Comparison of ENCODE assay signal across 14 cellular contexts in the genomic region with DNA sequence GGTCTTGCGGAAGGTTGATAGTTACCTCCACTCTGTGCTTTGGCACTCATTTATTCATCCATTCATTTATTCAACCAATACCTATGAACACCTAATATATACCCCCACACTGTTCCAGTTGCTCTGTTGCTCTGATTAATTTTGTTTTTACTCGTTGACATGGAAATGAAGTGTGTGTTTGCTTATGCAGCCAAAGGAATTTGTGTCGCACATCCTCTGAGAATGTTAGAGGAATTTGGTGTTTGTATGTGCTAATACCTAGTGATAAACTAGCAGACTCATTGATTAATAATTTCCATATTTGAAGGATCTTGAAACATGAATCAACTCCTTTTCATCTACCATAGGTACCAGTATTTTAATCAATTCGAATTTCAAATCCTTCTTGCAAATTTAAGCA. TPM values are rescaled to one million over a fixed set of nuclear protein-coding genes. Genes with fewer than 3 reads are reported as not detected.
A peak's percentile ranks its signal among the peaks of the same experiment; 100 is the strongest.
DNase-seq lines count a peak whose midpoint lies in the region; ATAC-seq, FAIRE-seq and TF ChIP-seq lines count a peak whose summit lies in the region.
"Had no signal": no experiment of that assay in that cellular context is flagged by ENCODE, and none has a peak within 500 bp of the region (broad histone marks: within the 10 kb centered on the region; RNA-seq: fewer than 3 reads in every experiment).

No MANE protein-coding gene starts in this region.

- POLR2A ChIA-PET in HepG2 (lab: Yijun Ruan, JAX): no interaction called here

- no peak overlapping the region for H2AFZ ChIP-seq in HepG2 (ENCODE audit: low read length)

- no peaks in the 10 kb centered on the region for H3K9me3 ChIP-seq in HepG2 (ENCODE audit: low read length)
- no peaks in the 10 kb centered on the region for H3K9me3 ChIP-seq in esophagus muscularis mucosa
- H3K9me3 ChIP-seq: heart left ventricle had no signal

- TF ChIP-seq EP300 in HepG2 (IDR thresholded peaks at IDR 0.05; ENCODE audit: low read depth in 2 of 2, low read length in 2 of 2) (no peak), HepG2 (CRISPR knock-in tag; IDR thresholded peaks at IDR 0.05; ENCODE audit: borderline replicate concordance) (no peak), esophagus muscularis mucosa (IDR thresholded peaks at IDR 0.05) (no peak)

- FAIRE-seq in HepG2 (lab: Jason Lieb, UNC): no peak
- no peak for FAIRE-seq in H54 (lab: Jason Lieb, UNC)

- intact Hi-C loops in HepG2 (cut with micrococcal nuclease; ENCODE audit: unreplicated experiment): no loop called here
- intact Hi-C loops in esophagus muscularis mucosa (cut with DNase I): no loop called here

- no TSS peak for BruUV-seq in HepG2 (replicated peaks; lab: Mats Ljungman, UMichigan)

- H3K36me3 ChIP-seq in HepG2 (replicated peaks in 1 of 2; ENCODE audit: control insufficient read depth in 1 of 2, insufficient read depth in 2 of 2, low read length in 2 of 2) (no peaks in the 10 kb centered on the region), esophagus muscularis mucosa (no peaks in the 10 kb centered on the region)
- H3K36me3 ChIP-seq: heart left ventricle had no signal

- H3K79me2 ChIP-seq in HepG2 (ENCODE audit: insufficient read depth, low read length): no peaks in the 10 kb centered on the region

- no peaks in the 10 kb centered on the region for H4K20me1 ChIP-seq in HepG2 (ENCODE audit: insufficient read depth, low read length)

- ATAC-seq in HepG2 (peak; percentile 65), HG02970 (IDR thresholded peaks at IDR 0.05; ENCODE audit: low FRiP score, unreplicated experiment) (no peak)
- ATAC-seq: heart left ventricle had no signal

- H3K27ac ChIP-seq in HepG2 (ENCODE audit: extremely low read length, insufficient read depth, low read length) (no peak overlapping the region), esophagus muscularis mucosa (replicated peaks in 1 of 4) (no peak overlapping the region)
- H3K27ac ChIP-seq: heart left ventricle, HL-60 had no signal

- in situ Hi-C loops in HepG2 (cut with HindIII; ENCODE audit: extremely low pct_ligation_motif_present, low pct_unique_long_range_greater_than_20kb): loop anchor here (10.0 kb wide), 1 partner anchor 355 kb away; no protein-coding TSS in a partner anchor

- H3K27me3 ChIP-seq in HepG2 (ENCODE audit: control insufficient read depth in 1 of 2, insufficient read depth in 2 of 2, low read length in 2 of 2): no peaks in the 10 kb centered on the region
- H3K27me3 ChIP-seq in esophagus muscularis mucosa: no peaks in the 10 kb centered on the region
- H3K27me3 ChIP-seq: heart left ventricle had no signal

- no peak for TF ChIP-seq RAD21 in HepG2 (CRISPR knock-in tag; IDR thresholded peaks at IDR 0.05)

- H3K9ac ChIP-seq in HepG2 (ENCODE audit: insufficient read depth, low read depth, low read length): no peak overlapping the region

- WGBS in HepG2 (ENCODE audit: low lambda C conversion rate): 23% methylated on average over 4 of the region's 4 CpGs
- WGBS in esophagus muscularis mucosa: 59% methylated on average over 4 of the region's 4 CpGs

- DNase-seq in AG10803 (ENCODE audit: low read depth) (peak; percentile 93), NCI-H226 (peak; percentile 74), dedifferentiated amniotic fluid mesenchymal stem cell (ENCODE audit: extremely low spot score) (peak; percentile 56), HepG2 (ENCODE audit: low spot score) (peak; percentile 60), NCI-H2029 (lab: John Stamatoyannopoulos, UW) (no peak), H54 (ENCODE audit: insufficient read length, low spot score) (no peak), esophagus muscularis mucosa (ENCODE audit: extremely low spot score) (no peak)
- DNase-seq: activated CD4-positive, alpha-beta T cell treated with anti-CD3 and anti-CD28 coated beads, Interleukin-2, amount 50 U/mL, for 48 hours; activated naive CD4-positive, alpha-beta T cell treated with anti-CD3 and anti-CD28 coated beads for 36 hours; GDM1; heart left ventricle; T-helper 2 cell had no signal

- CTCF ChIA-PET in HepG2 (lab: Yijun Ruan, JAX; ENCODE audit: low intra/inter-chr PET ratio, low total read pairs): no interaction called here

- H3K4me1 ChIP-seq in HepG2 (ENCODE audit: insufficient read depth, low read length): no peaks in the 10 kb centered on the region
- peaks cover 0 to 17% (median 13%) of the 10 kb centered on the region in 4 donors for H3K4me1 ChIP-seq in esophagus muscularis mucosa
- H3K4me1 ChIP-seq: heart left ventricle had no signal

- no peak overlapping the region for H3K4me3 ChIP-seq in AG10803 (ENCODE audit: low read length)
- H3K4me3 ChIP-seq in HepG2 (replicated peaks in 1 of 3; ENCODE audit: insufficient read depth in 1 of 3, low read depth in 2 of 3, low read length in 3 of 3): no peak overlapping the region
- no peak overlapping the region for H3K4me3 ChIP-seq in esophagus muscularis mucosa
- H3K4me3 ChIP-seq: heart left ventricle had no signal

- no peak overlapping the region for H3K4me2 ChIP-seq in HepG2 (ENCODE audit: low read depth, low read length)

- TF ChIP-seq CTCF in AG10803 (conservative IDR thresholded peaks at IDR 0.05; ENCODE audit: low read length) (no peak), HepG2 (CRISPR knock-in tag; IDR thresholded peaks at IDR 0.05) (no peak), esophagus muscularis mucosa (IDR thresholded peaks at IDR 0.05) (no peak)

- TF ChIP-seq POLR2A in HepG2 (IDR thresholded peaks at IDR 0.05; ENCODE audit: insufficient read depth in 1 of 2, low read depth in 2 of 2, low read length in 2 of 2) (no peak), H54 (IDR thresholded peaks at IDR 0.05; ENCODE audit: low read depth, low read length) (no peak), esophagus muscularis mucosa (IDR thresholded peaks at IDR 0.05; ENCODE audit: low read depth) (no peak)

TF ChIP-seq in HepG2, 621 proteins besides CTCF, POLR2A, EP300 and RAD21:
- TF ChIP-seq, protein P1, sequence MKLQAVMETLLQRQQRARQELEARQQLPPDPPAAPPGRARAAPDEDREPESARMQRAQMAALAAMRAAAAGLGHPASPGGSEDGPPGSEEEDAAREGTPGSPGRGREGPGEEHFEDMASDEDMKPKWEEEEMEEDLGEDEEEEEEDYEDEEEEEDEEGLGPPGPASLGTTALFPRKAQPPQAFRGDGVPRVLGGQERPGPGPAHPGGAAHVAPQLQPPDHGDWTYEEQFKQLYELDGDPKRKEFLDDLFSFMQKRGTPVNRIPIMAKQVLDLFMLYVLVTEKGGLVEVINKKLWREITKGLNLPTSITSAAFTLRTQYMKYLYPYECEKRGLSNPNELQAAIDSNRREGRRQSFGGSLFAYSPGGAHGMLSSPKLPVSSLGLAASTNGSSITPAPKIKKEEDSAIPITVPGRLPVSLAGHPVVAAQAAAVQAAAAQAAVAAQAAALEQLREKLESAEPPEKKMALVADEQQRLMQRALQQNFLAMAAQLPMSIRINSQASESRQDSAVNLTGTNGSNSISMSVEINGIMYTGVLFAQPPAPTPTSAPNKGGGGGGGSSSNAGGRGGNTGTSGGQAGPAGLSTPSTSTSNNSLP (IDR thresholded peaks at IDR 0.05; ENCODE audit: low read depth, low read length): 0 out of 2 replicates have a peak, but pooled peaks have one; percentile 16
- no peak for TF ChIP-seq AHR (CRISPR knock-in tag; IDR thresholded peaks at IDR 0.05)
- no peak for TF ChIP-seq ZFP1 (CRISPR knock-in tag; IDR thresholded peaks at IDR 0.05)
TF ChIP-seq in HepG2: peak in this region for 1.

RNA-seq across cellular contexts. Expression of a gene that starts 25.8 kb away (rescaled TPM):
- total RNA-seq in HepG2 (2016; rRNA removed; fragmentation: Illumina TruSeq; extraction: Trizol): 21.5 and 39.1 TPM in 2 replicates
- total RNA-seq in HepG2 (2016; cell fraction: cytosol; rRNA removed; fragmentation: Illumina TruSeq; extraction: Trizol; ENCODE audit: low read depth): 87.0 and 95.7 TPM in 2 replicates
- total RNA-seq in HepG2 (2016; cell fraction: insoluble cytoplasmic fraction; rRNA removed; fragmentation: Illumina TruSeq; extraction: Trizol): 19.5 and 37.7 TPM in 2 replicates
- total RNA-seq in HepG2 (2016; cell fraction: membrane; rRNA removed; fragmentation: Illumina TruSeq; extraction: Trizol): 21.6 and 24.0 TPM in 2 replicates
- 70.5 and 71.4 TPM in 2 replicates for total RNA-seq in HepG2 (2016; cell fraction: nucleus; rRNA removed; fragmentation: Illumina TruSeq; extraction: Trizol)
- 61.6 and 69.9 TPM in 2 replicates for polyA plus RNA-seq in HepG2 (2011; rRNA removed)
- polyA plus RNA-seq in HepG2 (2011; cell fraction: cytosol; rRNA removed): 47.0 and 57.8 TPM in 2 replicates
- 59.9 and 71.8 TPM in 2 replicates for polyA plus RNA-seq in HepG2 (2011; cell fraction: nucleus; rRNA removed)
- polyA plus RNA-seq in HepG2 (2012): 47.6 and 59.6 TPM in 2 replicates
- polyA plus RNA-seq in HepG2 (2016; cell fraction: cytosol; fragmentation: Illumina TruSeq; extraction: Trizol; ENCODE audit: low read depth): 1.1 and 2.4 TPM in 2 replicates
- 14.9 and 16.1 TPM in 2 replicates for polyA plus RNA-seq in HepG2 (2016; cell fraction: insoluble cytoplasmic fraction; fragmentation: Illumina TruSeq; extraction: Trizol; ENCODE audit: low read depth)
- polyA plus RNA-seq in HepG2 (2016; cell fraction: membrane; fragmentation: Illumina TruSeq; extraction: Trizol; ENCODE audit: low read depth): 3.8 and 5.1 TPM in 2 replicates
- polyA plus RNA-seq in HepG2 (2016; cell fraction: nucleus; fragmentation: Illumina TruSeq; extraction: Trizol; ENCODE audit: insufficient read depth, low read depth): 36.1 and 38.6 TPM in 2 replicates
- 452 and 516 TPM in 2 replicates for polyA minus RNA-seq in HepG2 (2011; rRNA and poly(A)+ RNA removed; ENCODE audit: low replicate concordance)
- polyA minus RNA-seq in HepG2 (2011; cell fraction: cytosol; rRNA and poly(A)+ RNA removed): 226 and 235 TPM in 2 replicates
- polyA minus RNA-seq in HepG2 (2011; cell fraction: nucleus; rRNA and poly(A)+ RNA removed): 306 and 348 TPM in 2 replicates
- total RNA-seq in esophagus muscularis mucosa: 100 to 1,000 TPM; 140 to 429 (median 201) TPM

Comparison
In these comparisons a context has a peak if more than half of its experiments do, and no peak if none do; other contexts are left out.
1. DNase-seq: peak in AG10803 (single experiment), NCI-H226 (single experiment), dedifferentiated amniotic fluid mesenchymal stem cell (single experiment) and HepG2 (single experiment); none in NCI-H2029 (single experiment), H54 (single experiment) and esophagus muscularis mucosa (single experiment).